In genomic region chr2:9139491-9140443, GRCh38 we compare ENCODE assay signal across 1 cellular context.
TF ChIP-seq lines count a peak whose summit lies in the region.

No MANE protein-coding gene starts in this region.

TF ChIP-seq in IMR-90, 13 proteins besides CTCF, POLR2A, EP300 and RAD21:
- TF ChIP-seq SMC3 (IDR thresholded peaks at IDR 0.05; ENCODE audit: low read depth, low read length) (peak; percentile 93), MAZ (IDR thresholded peaks at IDR 0.05; ENCODE audit: borderline replicate concordance, low read depth, low read length) (peak; percentile 32; the same call in 1 of the 2 replicates), NFE2L2 (IDR thresholded peaks at IDR 0.05; ENCODE audit: low read depth, low read length) (no peak)
